Comparison of ENCODE assay signal across 7 cellular contexts in the genomic region with DNA sequence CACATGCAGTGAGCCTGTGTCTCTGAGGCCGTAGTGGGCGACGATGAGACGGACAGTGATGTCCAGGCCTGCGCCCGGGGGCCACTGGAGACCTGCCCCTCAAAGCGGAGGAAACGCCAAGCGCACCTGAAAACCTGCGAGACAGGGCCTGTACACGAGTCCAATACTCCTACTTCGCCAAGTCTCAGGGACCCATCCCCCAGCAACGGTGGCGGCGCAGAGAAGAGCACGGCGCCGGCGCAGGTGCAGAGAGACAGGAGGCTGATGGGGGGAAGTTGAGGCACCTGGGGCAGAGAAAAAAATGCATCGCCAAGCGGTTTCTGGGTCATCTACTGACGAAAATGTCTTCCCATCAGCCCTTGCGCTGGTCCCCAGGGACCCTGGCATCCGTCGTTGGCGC.
DNase-seq lines count a peak whose midpoint lies in the region; ATAC-seq and TF ChIP-seq lines count a peak whose summit lies in the region.
"Not testable (repeated sequence)": the region's sequence is repeated elsewhere in the genome, so short reads cannot be mapped to it uniquely, and the experiment has no call there.

No MANE protein-coding gene starts in this region.

- DNase-seq in GM12864 (ENCODE audit: low read depth); T-cell; activated CD4-positive, alpha-beta memory T cell treated with anti-CD3 and anti-CD28 coated beads, Interleukin-2, amount 10 ng/mL, durations not matched to agents 7 days and 5 days; activated naive CD4-positive, alpha-beta T cell treated with anti-CD3 and anti-CD28 coated beads for 36 hours; central memory CD8-positive, alpha-beta T cell (ENCODE audit: low spot score in 2 of 2); lower lobe of right lung: not testable (repeated sequence)

- ATAC-seq in T-cell (replicated peaks in 1 of 4); central memory CD8-positive, alpha-beta T cell (replicated peaks; ENCODE audit: extremely low read depth, poor library complexity, severe bottlenecking); lower lobe of right lung: not testable (repeated sequence)

- POLR2A ChIA-PET in T-cell (lab: Charles Lee); activated CD4-positive, alpha-beta memory T cell treated with anti-CD3 and anti-CD28 coated beads, Interleukin-2, amount 10 ng/mL, durations not matched to agents 7 days and 5 days (lab: Charles Lee): not testable (repeated sequence)

- H3K36me3 Mint-ChIP-seq in T-cell; activated CD4-positive, alpha-beta memory T cell treated with anti-CD3 and anti-CD28 coated beads, Interleukin-2, amount 10 ng/mL, durations not matched to agents 7 days and 5 days (ENCODE audit: low read depth); activated naive CD4-positive, alpha-beta T cell treated with anti-CD3 and anti-CD28 coated beads for 36 hours (ENCODE audit: low read depth); central memory CD8-positive, alpha-beta T cell (ENCODE audit: insufficient read depth); stimulated activated naive CD8-positive, alpha-beta T cell treated with anti-CD3 and anti-CD28 coated beads, Interleukin-15, Interleukin-2, amounts not matched to agents 100 ng/mL and 50 ng/mL, for 24 hours (ENCODE audit: low read depth): not testable (repeated sequence)

- H3K27ac Mint-ChIP-seq in T-cell; activated CD4-positive, alpha-beta memory T cell treated with anti-CD3 and anti-CD28 coated beads, Interleukin-2, amount 10 ng/mL, durations not matched to agents 7 days and 5 days; activated naive CD4-positive, alpha-beta T cell treated with anti-CD3 and anti-CD28 coated beads for 36 hours; central memory CD8-positive, alpha-beta T cell (ENCODE audit: low read depth); stimulated activated naive CD8-positive, alpha-beta T cell treated with anti-CD3 and anti-CD28 coated beads, Interleukin-15, Interleukin-2, amounts not matched to agents 100 ng/mL and 50 ng/mL, for 24 hours: not testable (repeated sequence)

- not testable (repeated sequence) for TF ChIP-seq CTCF in GM12864 (IDR thresholded peaks at IDR 0.05; ENCODE audit: low read depth, low read length, missing control alignments); lower lobe of right lung (IDR thresholded peaks at IDR 0.05)

- H3K27me3 Mint-ChIP-seq in T-cell; activated CD4-positive, alpha-beta memory T cell treated with anti-CD3 and anti-CD28 coated beads, Interleukin-2, amount 10 ng/mL, durations not matched to agents 7 days and 5 days; activated naive CD4-positive, alpha-beta T cell treated with anti-CD3 and anti-CD28 coated beads for 36 hours (ENCODE audit: low read depth); central memory CD8-positive, alpha-beta T cell; stimulated activated naive CD8-positive, alpha-beta T cell treated with anti-CD3 and anti-CD28 coated beads, Interleukin-15, Interleukin-2, amounts not matched to agents 100 ng/mL and 50 ng/mL, for 24 hours: not testable (repeated sequence)

- not testable (repeated sequence) for H3K27ac ChIP-seq in lower lobe of right lung

- H3K27me3 ChIP-seq in lower lobe of right lung (ENCODE audit: low read depth): not testable (repeated sequence)

- not testable (repeated sequence) for H3K9me3 ChIP-seq in lower lobe of right lung

- H3K4me1 Mint-ChIP-seq in T-cell; activated CD4-positive, alpha-beta memory T cell treated with anti-CD3 and anti-CD28 coated beads, Interleukin-2, amount 10 ng/mL, durations not matched to agents 7 days and 5 days; activated naive CD4-positive, alpha-beta T cell treated with anti-CD3 and anti-CD28 coated beads for 36 hours (ENCODE audit: low read depth); central memory CD8-positive, alpha-beta T cell; stimulated activated naive CD8-positive, alpha-beta T cell treated with anti-CD3 and anti-CD28 coated beads, Interleukin-15, Interleukin-2, amounts not matched to agents 100 ng/mL and 50 ng/mL, for 24 hours (ENCODE audit: low read depth): not testable (repeated sequence)

- H3K4me3 ChIP-seq in GM12864 (ENCODE audit: low read depth, low read length) (peak overlapping the region; percentile 42), lower lobe of right lung (peak overlapping the region; percentile 50)

- H3K4me1 ChIP-seq in lower lobe of right lung: not testable (repeated sequence)

- peak overlapping the region in 2 of 3 donors; percentile 63 to 69 for H3K4me3 Mint-ChIP-seq in T-cell
- H3K4me3 Mint-ChIP-seq in activated CD4-positive, alpha-beta memory T cell treated with anti-CD3 and anti-CD28 coated beads, Interleukin-2, amount 10 ng/mL, durations not matched to agents 7 days and 5 days: peak overlapping the region; percentile 54
- H3K4me3 Mint-ChIP-seq in activated naive CD4-positive, alpha-beta T cell treated with anti-CD3 and anti-CD28 coated beads for 36 hours: peak overlapping the region; percentile 42
- H3K4me3 Mint-ChIP-seq in central memory CD8-positive, alpha-beta T cell: peak overlapping the region; percentile 44
- H3K4me3 Mint-ChIP-seq in stimulated activated naive CD8-positive, alpha-beta T cell treated with anti-CD3 and anti-CD28 coated beads, Interleukin-15, Interleukin-2, amounts not matched to agents 100 ng/mL and 50 ng/mL, for 24 hours: peak overlapping the region; percentile 32

- CTCF ChIA-PET in T-cell (lab: Charles Lee); activated CD4-positive, alpha-beta memory T cell treated with anti-CD3 and anti-CD28 coated beads, Interleukin-2, amount 10 ng/mL, durations not matched to agents 7 days and 5 days (lab: Charles Lee); activated naive CD4-positive, alpha-beta T cell treated with anti-CD3 and anti-CD28 coated beads for 36 hours (lab: Charles Lee): not testable (repeated sequence)

- H3K36me3 ChIP-seq in lower lobe of right lung: not testable (repeated sequence)

- intact Hi-C loops in activated naive CD4-positive, alpha-beta T cell treated with anti-CD3 and anti-CD28 coated beads for 36 hours (cut with micrococcal nuclease); lower lobe of right lung (cut with DNase I): not testable (repeated sequence)

- not testable (repeated sequence) for H3K9me3 Mint-ChIP-seq in T-cell; activated CD4-positive, alpha-beta memory T cell treated with anti-CD3 and anti-CD28 coated beads, Interleukin-2, amount 10 ng/mL, durations not matched to agents 7 days and 5 days; activated naive CD4-positive, alpha-beta T cell treated with anti-CD3 and anti-CD28 coated beads for 36 hours; central memory CD8-positive, alpha-beta T cell; stimulated activated naive CD8-positive, alpha-beta T cell treated with anti-CD3 and anti-CD28 coated beads, Interleukin-15, Interleukin-2, amounts not matched to agents 100 ng/mL and 50 ng/mL, for 24 hours
